In the genomic region with DNA sequence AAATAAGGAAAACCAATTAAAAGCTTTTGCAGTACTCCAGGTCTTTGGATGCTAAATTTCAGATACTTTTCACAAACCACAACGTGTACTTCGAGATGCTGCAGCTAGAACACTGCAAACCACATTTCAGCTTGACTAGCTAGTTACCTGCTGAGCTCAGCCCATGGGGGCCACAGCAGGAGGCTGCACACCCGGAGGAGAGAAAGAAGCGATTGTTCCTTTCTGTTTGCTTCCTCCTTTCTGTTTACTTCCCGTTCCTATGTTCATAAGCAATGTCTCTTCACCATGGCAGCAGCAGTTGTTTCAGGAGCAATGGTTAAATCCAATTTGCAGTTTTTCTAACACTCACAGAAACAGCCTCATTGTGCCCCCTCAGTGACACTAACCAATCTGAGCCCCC, we compare ENCODE assay signal across 10 cellular contexts.
DNase-seq lines count a peak whose midpoint lies in the region; ATAC-seq and TF ChIP-seq lines count a peak whose summit lies in the region.
"Had no signal": no experiment of that assay in that cellular context is flagged by ENCODE, and none has a peak within 500 bp of the region (broad histone marks: within the 10 kb centered on the region; RNA-seq: fewer than 3 reads in every experiment).

No MANE protein-coding gene starts in this region.

- H3K36me3 Mint-ChIP-seq in effector memory CD8-positive, alpha-beta T cell (ENCODE audit: insufficient read depth), result peaks cover 2% of the 10 kb centered on the region

- H3K27ac ChIP-seq in BLaER1 treated with 17β-estradiol and CSF1 and Interleukin-3, amounts not matched to agents 10 nM and 100 nM, result peak overlapping the region in 3 of 11 experiments; percentile 4 to 51 (median 15); a peak in 4 of 22 replicates
- H3K27ac ChIP-seq in PC-3 (ENCODE audit: low read length), result no peak overlapping the region

- no peaks in the 10 kb centered on the region for H4K20me1 ChIP-seq in BLaER1 treated with 17β-estradiol and CSF1 and Interleukin-3, amounts not matched to agents 10 nM and 100 nM
- no peaks in the 10 kb centered on the region for H4K20me1 ChIP-seq in PC-3 (ENCODE audit: low read length)

- no peaks in the 10 kb centered on the region for H3K79me2 ChIP-seq in PC-3 (ENCODE audit: low read length)

- TF ChIP-seq CTCF in PC-3 (conservative IDR thresholded peaks at IDR 0.05; ENCODE audit: low read depth, low read length), result no peak

- H3K27me3 Mint-ChIP-seq in effector memory CD8-positive, alpha-beta T cell, result no peaks in the 10 kb centered on the region

- no TSS peak for BruUV-seq in PC-3 (replicated peaks; lab: Mats Ljungman, UMichigan)

- H3K4me1 Mint-ChIP-seq in effector memory CD8-positive, alpha-beta T cell (ENCODE audit: low read depth in 2 of 2), result peaks cover 18 to 28% of the 10 kb centered on the region in 2 donors

- H3K9me3 ChIP-seq in BLaER1 treated with 17β-estradiol and CSF1 and Interleukin-3, amounts not matched to agents 10 nM and 100 nM (replicated peaks in 1 of 11), result peaks cover 0 to 4% (median 0%) of the 10 kb centered on the region in 11 experiments; a peak in 2 of 22 replicates
- H3K9me3 ChIP-seq in PC-3 (ENCODE audit: low read length), result no peaks in the 10 kb centered on the region

- H3K4me2 ChIP-seq in BLaER1 treated with 17β-estradiol and CSF1 and Interleukin-3, amounts not matched to agents 10 nM and 100 nM, result peak overlapping the region; percentile 9 to 73 (median 56); a peak in 18 of 22 replicates
- H3K4me2 ChIP-seq in PC-3 (ENCODE audit: low read length), result no peak overlapping the region

- H3K4me1 ChIP-seq in BLaER1 treated with 17β-estradiol and CSF1 and Interleukin-3, amounts not matched to agents 10 nM and 100 nM, result peaks cover 12 to 39% (median 21%) of the 10 kb centered on the region in 10 experiments
- H3K4me1 ChIP-seq in PC-3 (ENCODE audit: insufficient read depth, low read length), result no peaks in the 10 kb centered on the region

- POLR2A ChIA-PET in PC-3 (lab: Charles Lee; ENCODE audit: unreplicated experiment), result interaction anchor here (0.5 to 0.7 kb wide), 4 partner anchors 11 to 225 kb away, joined by 3 to 5 read pairs (median 4); no protein-coding TSS in a partner anchor

- H3K9me3 Mint-ChIP-seq in effector memory CD8-positive, alpha-beta T cell, result no peaks in the 10 kb centered on the region

- CTCF ChIA-PET in PC-3 (lab: Charles Lee), result no interaction called here

- no peaks in the 10 kb centered on the region for H3K27me3 ChIP-seq in BLaER1 treated with 17β-estradiol and CSF1 and Interleukin-3, amounts not matched to agents 10 nM and 100 nM
- H3K27me3 ChIP-seq in PC-3 (ENCODE audit: low read length), result no peaks in the 10 kb centered on the region

- no peak overlapping the region for H3K4me3 ChIP-seq in BLaER1 treated with 17β-estradiol and CSF1 and Interleukin-3, amounts not matched to agents 10 nM and 100 nM
- H3K4me3 ChIP-seq in PC-3 (ENCODE audit: low read length), result no peak overlapping the region

- intact Hi-C loops in PC-3 (cut with micrococcal nuclease), result loop anchor here (5.0 to 10.0 kb wide), 3 partner anchors 71 to 214 kb away; no protein-coding TSS in a partner anchor

- H3F3A ChIP-seq in PC-3 (ENCODE audit: low read length, unreplicated experiment), result no peaks in the 10 kb centered on the region

- no peak overlapping the region for H3K9ac ChIP-seq in BLaER1 treated with 17β-estradiol and CSF1 and Interleukin-3, amounts not matched to agents 10 nM and 100 nM
- no peak overlapping the region for H3K9ac ChIP-seq in PC-3 (ENCODE audit: low read length)

- H3K4me3 Mint-ChIP-seq in effector memory CD8-positive, alpha-beta T cell, result peak overlapping the region; percentile 37 to 51

- peak; percentile 51 for ATAC-seq in HG03135 (IDR thresholded peaks at IDR 0.05; ENCODE audit: unreplicated experiment)
- ATAC-seq in PC-3, result peak; percentile 42; the same call in 1 of the 2 replicates
- peak; percentile 64 for ATAC-seq in effector memory CD8-positive, alpha-beta T cell (replicated peaks)
- no peak for ATAC-seq in GM18868 (IDR thresholded peaks at IDR 0.05; ENCODE audit: unreplicated experiment)
- no peak for ATAC-seq in GM21825 (IDR thresholded peaks at IDR 0.05; ENCODE audit: unreplicated experiment)

- H2AFZ ChIP-seq in PC-3 (ENCODE audit: low read length), result no peak overlapping the region

- H3K9me2 ChIP-seq in PC-3 (replicated peaks; ENCODE audit: low read length), result no peaks in the 10 kb centered on the region

- DNase-seq in PC-3 (no peak), AG20443 (ENCODE audit: low spot score) (no peak), NCI-H1092 treated with DMSO at 0.1 percent for 48 hours (lab: John Stamatoyannopoulos, UW) (no peak)
- peak in 1 of 3 experiments; percentile 11 for DNase-seq in effector memory CD8-positive, alpha-beta T cell
- DNase-seq: activated CD4-positive, alpha-beta T cell treated with anti-CD3 and anti-CD28 coated beads for 4 hours; NCI-H1436 treated with DMSO at 0.1 percent for 48 hours had no signal

- H3K27ac Mint-ChIP-seq in effector memory CD8-positive, alpha-beta T cell, result peak overlapping the region; percentile 1 to 33

- H3K36me3 ChIP-seq in BLaER1 treated with 17β-estradiol and CSF1 and Interleukin-3, amounts not matched to agents 10 nM and 100 nM, result no peaks in the 10 kb centered on the region
- no peaks in the 10 kb centered on the region for H3K36me3 ChIP-seq in PC-3 (ENCODE audit: low read depth, low read length)

Comparison
In these comparisons a context has a peak if more than half of its experiments do, and no peak if none do; other contexts are left out.
1. ATAC-seq: peak in HG03135 (single experiment), PC-3 (single experiment) and effector memory CD8-positive, alpha-beta T cell (single experiment); none in GM18868 (single experiment) and GM21825 (single experiment).